In the genomic region with DNA sequence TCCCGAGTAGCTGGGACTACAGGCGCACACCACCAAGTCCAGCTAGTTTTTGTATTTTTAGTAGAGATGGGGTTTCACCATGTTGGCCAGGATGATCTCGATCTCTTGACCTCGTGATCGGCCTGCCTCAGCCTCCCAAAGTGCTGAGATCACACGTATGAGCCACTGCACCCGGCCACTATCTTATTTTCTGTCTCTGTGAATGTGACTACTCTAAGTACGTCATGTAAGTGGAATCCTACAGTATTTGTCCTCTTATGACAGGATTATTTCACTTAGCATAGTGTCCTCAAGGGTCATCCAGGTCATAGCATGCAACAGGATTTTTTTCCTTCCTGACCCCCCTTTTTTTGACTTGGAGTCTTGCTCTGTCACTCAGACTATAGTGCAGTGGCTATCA, we compare ENCODE assay signal across 29 cellular contexts.
"Had no signal": no experiment of that assay in that cellular context is flagged by ENCODE, and none has a peak within 500 bp of the region (broad histone marks: within the 10 kb centered on the region; RNA-seq: fewer than 3 reads in every experiment).

No MANE protein-coding gene starts in this region.

- DNase-seq: activated CD4-positive, alpha-beta memory T cell treated with anti-CD3 and anti-CD28 coated beads for 36 hours; activated CD4-positive, alpha-beta T cell treated with anti-CD3 and anti-CD28 coated beads, Interleukin-2, amount 10 ng/mL, durations not matched to agents 7 days and 5 days; activated CD4-positive, CD25-positive, alpha-beta regulatory T cell; activated CD8-positive, alpha-beta memory T cell treated with anti-CD3 and anti-CD28 coated beads for 24 hours; activated gamma-delta T cell; activated T-cell treated with anti-CD3 and anti-CD28 coated beads, Interleukin-2, amount 50 U/mL, for 48 hours; adrenal gland; anterior cingulate cortex; cerebellar nuclear complex; MG63; MV-4-11; NCI-H1092 treated with DMSO at 0.1 percent for 48 hours; NCI-H1417 treated with DMSO at 0.1 percent for 48 hours; NCI-H1694; NCI-H2029; NCI-H2107; NCI-H2171 treated with DMSO at 0.1 percent for 48 hours; NCI-H226; NCI-H510A treated with DMSO at 0.1 percent for 48 hours; NCI-H69; NK-92 treated with Interleukin-12 subunit alpha and Interleukin-12 subunit beta, amount 100 ng/mL, for 24 hours; OCI-M1; Peyer's patch; SHP77; T-cell; T-helper 2 cell; T1000 had no signal

- H3K9me3 Mint-ChIP-seq: activated CD4-positive, alpha-beta memory T cell treated with anti-CD3 and anti-CD28 coated beads for 36 hours; activated CD4-positive, alpha-beta T cell treated with anti-CD3 and anti-CD28 coated beads, Interleukin-2, amount 10 ng/mL, durations not matched to agents 7 days and 5 days; activated naive CD4-positive, alpha-beta T cell treated with anti-CD3 and anti-CD28 coated beads, Interleukin-2, amount 50 U/mL, for 24 hours; activated T-helper 17 cell treated with anti-CD3 and anti-CD28 coated beads, Interleukin-2, amount 50 U/mL, for 72 hours; T-cell had no signal

- H3K9me3 ChIP-seq: adrenal gland, MG63, Peyer's patch had no signal

- H3K27me3 ChIP-seq: adrenal gland, MG63, Peyer's patch had no signal

- H3K4me3 Mint-ChIP-seq: activated CD4-positive, alpha-beta memory T cell treated with anti-CD3 and anti-CD28 coated beads for 36 hours; activated CD4-positive, alpha-beta T cell treated with anti-CD3 and anti-CD28 coated beads, Interleukin-2, amount 10 ng/mL, durations not matched to agents 7 days and 5 days; activated naive CD4-positive, alpha-beta T cell treated with anti-CD3 and anti-CD28 coated beads, Interleukin-2, amount 50 U/mL, for 24 hours; activated T-helper 17 cell treated with anti-CD3 and anti-CD28 coated beads, Interleukin-2, amount 50 U/mL, for 72 hours; T-cell had no signal

- H3K27me3 Mint-ChIP-seq: activated CD4-positive, alpha-beta memory T cell treated with anti-CD3 and anti-CD28 coated beads for 36 hours; activated CD4-positive, alpha-beta T cell treated with anti-CD3 and anti-CD28 coated beads, Interleukin-2, amount 10 ng/mL, durations not matched to agents 7 days and 5 days; activated naive CD4-positive, alpha-beta T cell treated with anti-CD3 and anti-CD28 coated beads, Interleukin-2, amount 50 U/mL, for 24 hours; activated T-helper 17 cell treated with anti-CD3 and anti-CD28 coated beads, Interleukin-2, amount 50 U/mL, for 72 hours; T-cell had no signal

- H3K27ac Mint-ChIP-seq: activated CD4-positive, alpha-beta memory T cell treated with anti-CD3 and anti-CD28 coated beads for 36 hours; activated CD4-positive, alpha-beta T cell treated with anti-CD3 and anti-CD28 coated beads, Interleukin-2, amount 10 ng/mL, durations not matched to agents 7 days and 5 days; activated naive CD4-positive, alpha-beta T cell treated with anti-CD3 and anti-CD28 coated beads, Interleukin-2, amount 50 U/mL, for 24 hours; activated T-helper 17 cell treated with anti-CD3 and anti-CD28 coated beads, Interleukin-2, amount 50 U/mL, for 72 hours; T-cell had no signal

- H3K36me3 ChIP-seq: adrenal gland, Peyer's patch had no signal

- H3K4me3 ChIP-seq: adrenal gland, MG63, Peyer's patch had no signal

- H3K27ac ChIP-seq: adrenal gland, Peyer's patch had no signal

- H3K4me1 Mint-ChIP-seq: activated T-helper 17 cell treated with anti-CD3 and anti-CD28 coated beads, Interleukin-2, amount 50 U/mL, for 72 hours had no signal

- H3K36me3 Mint-ChIP-seq: activated CD4-positive, alpha-beta memory T cell treated with anti-CD3 and anti-CD28 coated beads for 36 hours; activated naive CD4-positive, alpha-beta T cell treated with anti-CD3 and anti-CD28 coated beads, Interleukin-2, amount 50 U/mL, for 24 hours; T-cell had no signal
